ENCODE assay signal across 25 cellular contexts in the genomic region with DNA sequence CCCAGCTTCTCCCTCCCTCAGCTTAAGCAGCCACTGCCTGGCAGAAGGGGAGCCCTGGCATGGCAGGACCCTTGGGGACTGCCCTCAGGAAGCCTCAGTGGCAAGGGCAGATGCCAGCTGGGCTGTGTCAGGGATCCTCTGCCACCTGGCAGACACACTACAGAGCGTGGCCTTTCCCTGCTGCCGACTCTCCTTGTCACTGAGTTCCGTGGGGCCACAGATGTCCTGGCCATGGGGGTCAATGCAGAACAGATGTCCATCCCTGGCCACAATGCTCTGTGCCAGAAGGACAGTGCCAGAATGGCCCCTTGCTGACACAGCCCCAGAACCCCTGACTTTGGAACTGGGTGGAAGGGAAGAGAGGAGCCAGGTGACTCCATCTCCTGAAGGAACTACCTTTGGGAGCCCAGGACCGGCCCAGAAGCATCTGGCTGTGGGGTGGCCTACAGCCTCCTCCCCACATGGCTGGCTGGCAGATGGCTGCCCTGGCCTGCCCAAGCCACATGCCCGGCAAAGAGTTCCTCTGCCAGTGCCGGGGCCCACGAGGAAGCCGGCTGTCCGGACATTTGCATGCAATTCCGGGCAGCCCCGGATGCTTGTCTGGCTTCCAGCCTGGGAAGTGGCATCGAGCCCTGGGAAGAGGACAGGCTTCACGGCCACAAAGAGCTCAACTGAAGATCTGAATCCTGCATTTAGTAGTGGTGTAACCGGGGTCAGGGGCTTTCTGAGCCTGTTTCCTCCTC. TPM values are rescaled to one million over a fixed set of nuclear protein-coding genes. Genes with fewer than 3 reads are reported as not detected.
DNase-seq lines count a peak whose midpoint lies in the region; ATAC-seq and TF ChIP-seq lines count a peak whose summit lies in the region.
"Had no signal": no experiment of that assay in that cellular context is flagged by ENCODE, and none has a peak within 500 bp of the region (broad histone marks: within the 10 kb centered on the region; RNA-seq: fewer than 3 reads in every experiment).

No MANE protein-coding gene starts in this region.

- intact Hi-C loops in PC-3 (cut with micrococcal nuclease): loop anchor here (10.0 kb wide), 1 partner anchor 442 kb away; no protein-coding TSS in a partner anchor

- H3K9me3 ChIP-seq in BLaER1: no peaks in the 10 kb centered on the region
- no peaks in the 10 kb centered on the region for H3K9me3 ChIP-seq in Loucy (ENCODE audit: insufficient read depth, low read depth, low read length)
- H3K9me3 ChIP-seq in PC-3 (ENCODE audit: low read length): no peaks in the 10 kb centered on the region
- H3K9me3 ChIP-seq: colonic mucosa, psoas muscle had no signal

- DNase-seq in NCI-H1417 (lab: John Stamatoyannopoulos, UW) (no peak), GDM1 (lab: John Stamatoyannopoulos, UW) (no peak), PC-3 (no peak)
- DNase-seq: activated CD4-positive, alpha-beta T cell treated with anti-CD3 and anti-CD28 coated beads, Interleukin-2, amount 10 ng/mL, durations not matched to agents 7 days and 5 days; activated naive CD4-positive, alpha-beta T cell treated with anti-CD3 and anti-CD28 coated beads, Interleukin-2, amount 50 U/mL, for 16 hours; activated T-cell treated with anti-CD3 and anti-CD28 coated beads for 4 hours; CD4-positive, alpha-beta T cell; colonic mucosa; DMS79; hippocampal formation; islet precursor cell; naive B cell; NCI-H1092 treated with DMSO at 0.1 percent for 48 hours; NCI-H2081 treated with DMSO at 0.1 percent for 48 hours; SHP77; T-cell had no signal

- H3K27me3 Mint-ChIP-seq in brain (peaks cover 9% of the 10 kb centered on the region), nephron (ENCODE audit: low read depth) (peaks cover 9% of the 10 kb centered on the region)

- BruUV-seq in PC-3 (replicated peaks; lab: Mats Ljungman, UMichigan): no TSS peak

- TF ChIP-seq CTCF in Loucy (conservative IDR thresholded peaks at IDR 0.05; ENCODE audit: low read length) (no peak), brain (conservative IDR thresholded peaks at IDR 0.05) (no peak), nephron (IDR thresholded peaks at IDR 0.05; ENCODE audit: unreplicated experiment in 3 of 3) (no peak), PC-3 (conservative IDR thresholded peaks at IDR 0.05; ENCODE audit: low read depth, low read length) (no peak)

- H4K20me1 ChIP-seq in BLaER1 (0 out of 2 replicates have a peak, but pooled peaks cover 5% of the 10 kb centered on the region), Loucy (ENCODE audit: insufficient read depth, low read length, poor library complexity, severe bottlenecking) (no peaks in the 10 kb centered on the region), PC-3 (ENCODE audit: low read length) (no peaks in the 10 kb centered on the region)

- H3K4me3 Mint-ChIP-seq in brain (peak overlapping the region in 3 of 5 experiments; percentile 39 to 96 (median 94)), nephron (peak overlapping the region; percentile 94 to 95 (median 95))

- peaks cover 43% of the 10 kb centered on the region for H3K4me1 ChIP-seq in BLaER1
- peaks cover 35% of the 10 kb centered on the region for H3K4me1 ChIP-seq in Loucy (ENCODE audit: insufficient read depth, low read length, poor library complexity, severe bottlenecking)
- H3K4me1 ChIP-seq in PC-3 (ENCODE audit: insufficient read depth, low read length): peaks cover 15% of the 10 kb centered on the region

- H3K9ac ChIP-seq in BLaER1 (0 out of 2 replicates have a peak overlapping the region, but pooled peaks have one; percentile 0), Loucy (ENCODE audit: low read depth, low read length, poor library complexity, severe bottlenecking) (peak overlapping the region; percentile 100), PC-3 (ENCODE audit: low read length) (no peak overlapping the region)
- H3K9ac ChIP-seq: KMS-11 had no signal

- H3K27ac ChIP-seq in BLaER1: 0 out of 2 replicates have a peak overlapping the region, but pooled peaks have one; percentile 30
- no peak overlapping the region for H3K27ac ChIP-seq in PC-3 (ENCODE audit: low read length)
- H3K27ac ChIP-seq: colonic mucosa, KMS-11, psoas muscle had no signal

- H3K4me2 ChIP-seq in BLaER1: peak overlapping the region; percentile 41
- no peak overlapping the region for H3K4me2 ChIP-seq in Loucy (ENCODE audit: low read depth, low read length, poor library complexity, severe bottlenecking)
- no peak overlapping the region for H3K4me2 ChIP-seq in PC-3 (ENCODE audit: low read length)
- H3K4me2 ChIP-seq: KMS-11 had no signal

- H3K36me3 Mint-ChIP-seq in brain (no peaks in the 10 kb centered on the region), nephron (ENCODE audit: low read depth) (no peaks in the 10 kb centered on the region)
- H3K36me3 Mint-ChIP-seq: naive B cell, T-cell had no signal

- ATAC-seq in GM18511 (IDR thresholded peaks at IDR 0.05; ENCODE audit: unreplicated experiment): no peak
- ATAC-seq in PC-3: no peak
- ATAC-seq: psoas muscle, T-cell had no signal

- H3K4me3 ChIP-seq in BLaER1 (no peak overlapping the region), Loucy (ENCODE audit: low read length, poor library complexity, severe bottlenecking) (no peak overlapping the region), PC-3 (ENCODE audit: low read length) (no peak overlapping the region)
- H3K4me3 ChIP-seq: colonic mucosa, lung, psoas muscle, skin epidermis had no signal

- POLR2A ChIA-PET in PC-3 (lab: Charles Lee; ENCODE audit: unreplicated experiment): no interaction called here

- H2AFZ ChIP-seq in Loucy (ENCODE audit: low read length) (no peak overlapping the region), PC-3 (ENCODE audit: low read length) (no peak overlapping the region)

- H3K9me2 ChIP-seq in Loucy (replicated peaks; ENCODE audit: low read depth, low read length) (no peaks in the 10 kb centered on the region), PC-3 (replicated peaks; ENCODE audit: low read length) (no peaks in the 10 kb centered on the region)

- H3K4me1 Mint-ChIP-seq in brain: peaks cover 39% of the 10 kb centered on the region
- peaks cover 33% of the 10 kb centered on the region for H3K4me1 Mint-ChIP-seq in nephron

- no peaks in the 10 kb centered on the region for H3K36me3 ChIP-seq in BLaER1
- H3K36me3 ChIP-seq in Loucy (ENCODE audit: insufficient read depth, low read length): no peaks in the 10 kb centered on the region
- no peaks in the 10 kb centered on the region for H3K36me3 ChIP-seq in PC-3 (ENCODE audit: low read depth, low read length)
- H3K36me3 ChIP-seq: colonic mucosa had no signal

- peaks cover 16% of the 10 kb centered on the region for H3K79me2 ChIP-seq in Loucy (ENCODE audit: insufficient read depth, low read length)
- no peaks in the 10 kb centered on the region for H3K79me2 ChIP-seq in PC-3 (ENCODE audit: low read length)

- H3K27ac Mint-ChIP-seq in brain: peak overlapping the region in 4 of 5 experiments; percentile 92 to 99 (median 99)
- H3K27ac Mint-ChIP-seq in nephron: peak overlapping the region; percentile 19 to 96 (median 82)

- CTCF ChIA-PET in PC-3 (lab: Charles Lee): no interaction called here

- H3K9me3 Mint-ChIP-seq in brain (peaks cover 0 to 3% (median 0%) of the 10 kb centered on the region in 5 experiments), nephron (no peaks in the 10 kb centered on the region)
- H3K9me3 Mint-ChIP-seq: activated CD4-positive, alpha-beta T cell treated with anti-CD3 and anti-CD28 coated beads, Interleukin-2, amount 10 ng/mL, durations not matched to agents 7 days and 5 days; CD4-positive, alpha-beta T cell; T-cell had no signal

- H3F3A ChIP-seq in Loucy (ENCODE audit: low read depth) (no peaks in the 10 kb centered on the region), PC-3 (ENCODE audit: low read length, unreplicated experiment) (no peaks in the 10 kb centered on the region)

- H3K27me3 ChIP-seq in BLaER1 (peaks cover 9% of the 10 kb centered on the region; the same call in 1 of the 2 replicates), Loucy (ENCODE audit: insufficient read depth, low read length, poor library complexity, severe bottlenecking) (no peaks in the 10 kb centered on the region), PC-3 (ENCODE audit: low read length) (no peaks in the 10 kb centered on the region)
- H3K27me3 ChIP-seq: colonic mucosa had no signal

RNA-seq across cellular contexts. Expression of a gene that starts 24.1 kb away (rescaled TPM):
- 22.4 TPM for polyA plus RNA-seq in brain (ENCODE audit: insufficient read depth, low read depth, low replicate concordance)
- total RNA-seq in PC-3 (2014; rRNA removed): 0.55 and 4.3 TPM in 2 replicates

RNA-seq across cellular contexts. Expression of a gene that starts 37.4 kb away (rescaled TPM):
- 32.0 TPM for polyA plus RNA-seq in brain (ENCODE audit: insufficient read depth, low read depth, low replicate concordance)
- 57.9 and 59.3 TPM in 2 replicates for total RNA-seq in PC-3 (2014; rRNA removed)
